Comparison of ENCODE assay signal across 10 cellular contexts in genomic region chr16:66427871-66428681, GRCh38. TPM values are rescaled to one million over a fixed set of nuclear protein-coding genes. Genes with fewer than 3 reads are reported as not detected.
DNase-seq lines count a peak whose midpoint lies in the region; ATAC-seq and TF ChIP-seq lines count a peak whose summit lies in the region.
"Had no signal": no experiment of that assay in that cellular context is flagged by ENCODE, and none has a peak within 500 bp of the region (broad histone marks: within the 10 kb centered on the region; RNA-seq: fewer than 3 reads in every experiment).

No MANE protein-coding gene starts in this region.

- POLR2A ChIA-PET in HEK293 (lab: Yijun Ruan, JAX) = no interaction called here

- H3K9me3 ChIP-seq in HEK293 (ENCODE audit: control insufficient read depth, insufficient read depth, low read depth, low read length) (no peaks in the 10 kb centered on the region), skeletal muscle tissue (ENCODE audit: control insufficient read depth in 3 of 3, low read length in 3 of 3) (no peaks in the 10 kb centered on the region)

- peaks cover 45 to 62% (median 55%) of the 10 kb centered on the region in 3 donors for H3K27me3 ChIP-seq in skeletal muscle tissue (ENCODE audit: control insufficient read depth in 3 of 3, insufficient read depth in 3 of 3, low read length in 3 of 3)

- ATAC-seq in GM21528 (IDR thresholded peaks at IDR 0.05; ENCODE audit: low FRiP score, unreplicated experiment) (no peak), GM19452 (IDR thresholded peaks at IDR 0.05; ENCODE audit: unreplicated experiment) (no peak)

- H3K27ac ChIP-seq in HEK293 (ENCODE audit: extremely low read depth, low read depth, low read length) (no peak overlapping the region), skeletal muscle tissue (ENCODE audit: low read depth, low read length) (no peak overlapping the region)
- H3K27ac ChIP-seq: epithelial cell of prostate had no signal

- CTCF ChIA-PET in HEK293 (lab: Yijun Ruan, JAX) = interaction anchor here (0.6 kb wide), 1 partner anchor 21 kb away, joined by 5 read pairs; no protein-coding TSS in a partner anchor

- no peak for TF ChIP-seq CTCF in HEK293 (tag by site-specific recombination; IDR thresholded peaks at IDR 0.05)

- peak; percentile 61 for DNase-seq in astrocyte of the hippocampus (ENCODE audit: low read depth, low spot score)
- peak; percentile 32 for DNase-seq in iPS-NIHi7 (ENCODE audit: extremely low spot score)
- no peak for DNase-seq in GM19240 (ENCODE audit: insufficient read length, low spot score)
- DNase-seq in foreskin melanocyte = no peak

- H3K4me1 ChIP-seq in HEK293 (ENCODE audit: control insufficient read depth, insufficient read depth, low read length) = peaks cover 2% of the 10 kb centered on the region; the same call in 1 of the 2 replicates
- H3K4me1 ChIP-seq in skeletal muscle tissue (ENCODE audit: control insufficient read depth in 3 of 3, insufficient read depth in 3 of 3, low read length in 3 of 3) = peaks cover 4 to 15% (median 10%) of the 10 kb centered on the region in 3 donors

- H3K9ac ChIP-seq in skeletal muscle tissue (ENCODE audit: low read depth in 1 of 3, low read length in 3 of 3) = no peak overlapping the region

- H3K36me3 ChIP-seq in HEK293 (ENCODE audit: control insufficient read depth in 2 of 2, insufficient read depth in 1 of 2, low read length in 2 of 2) (no peaks in the 10 kb centered on the region), skeletal muscle tissue (ENCODE audit: control insufficient read depth in 3 of 3, insufficient read depth in 3 of 3, low read length in 3 of 3) (no peaks in the 10 kb centered on the region)

- H3K4me3 ChIP-seq in HEK293 (ENCODE audit: low read depth, low read length) = no peak overlapping the region
- peak overlapping the region in 2 of 3 donors; percentile 15 to 35 for H3K4me3 ChIP-seq in skeletal muscle tissue (ENCODE audit: low read length in 3 of 3)

TF ChIP-seq in HEK293, 187 proteins besides CTCF, POLR2A, EP300 and RAD21:
- TF ChIP-seq ZNF561 (tag by site-specific recombination; IDR thresholded peaks at IDR 0.05; ENCODE audit: borderline replicate concordance) (no peak), ZNF555 (tag by site-specific recombination; conservative IDR thresholded peaks at IDR 0.05) (no peak), HOXD13 (CRISPR knock-in tag; IDR thresholded peaks at IDR 0.05; ENCODE audit: borderline replicate concordance) (no peak), ZNF621 (tag by site-specific recombination; IDR thresholded peaks at IDR 0.05) (no peak), ZBTB6 (tag by site-specific recombination; IDR thresholded peaks at IDR 0.05) (no peak), ZBTB21 (tag by site-specific recombination; IDR thresholded peaks at IDR 0.05) (no peak), ZNF514 (tag by site-specific recombination; IDR thresholded peaks at IDR 0.05) (no peak), ZBTB10 (tag by site-specific recombination; IDR thresholded peaks at IDR 0.05) (no peak), ZNF549 (tag by site-specific recombination; IDR thresholded peaks at IDR 0.05) (no peak), HIC1 (tag by site-specific recombination; IDR thresholded peaks at IDR 0.05) (peak; percentile 38; the same call in 1 of the 2 replicates), ZNF664 (tag by site-specific recombination; IDR thresholded peaks at IDR 0.05) (peak; percentile 96), ZNF18 (tag by site-specific recombination; IDR thresholded peaks at IDR 0.05) (no peak)
TF ChIP-seq in HEK293: peak in this region for 2.

RNA-seq across cellular contexts. Expression of gene BEAN1, which starts 1.0 kb away (rescaled TPM):
- total RNA-seq in skeletal muscle tissue = not detected
- total RNA-seq: T-helper 1 cell treated with Interleukin-12 subunit alpha and Interleukin-12 subunit beta and Interleukin-4 antibody, amounts not matched to agents 30 ng/mL and 1 ng/mL, for 36 hours had no signal

Comparison
In these comparisons a context has a peak if more than half of its experiments do, and no peak if none do; other contexts are left out.
1. DNase-seq: peak in astrocyte of the hippocampus (single experiment) and iPS-NIHi7 (single experiment); none in GM19240 (single experiment) and foreskin melanocyte (single experiment).